In genomic region chr5:33379757-33380156, GRCh38 we compare ENCODE assay signal across 1 cellular context.
TF ChIP-seq lines count a peak whose summit lies in the region.

No MANE protein-coding gene starts in this region.

TF ChIP-seq in liver, 16 proteins besides CTCF, POLR2A, EP300 and RAD21 (continued from another document):
- TF ChIP-seq REST (IDR thresholded peaks at IDR 0.05) (no peak), RXRA (IDR thresholded peaks at IDR 0.05) (no peak), FOXA1 (IDR thresholded peaks at IDR 0.05) (no peak), YY1 (IDR thresholded peaks at IDR 0.05) (no peak)
